Comparison of ENCODE assay signal across 24 cellular contexts in the genomic region with DNA sequence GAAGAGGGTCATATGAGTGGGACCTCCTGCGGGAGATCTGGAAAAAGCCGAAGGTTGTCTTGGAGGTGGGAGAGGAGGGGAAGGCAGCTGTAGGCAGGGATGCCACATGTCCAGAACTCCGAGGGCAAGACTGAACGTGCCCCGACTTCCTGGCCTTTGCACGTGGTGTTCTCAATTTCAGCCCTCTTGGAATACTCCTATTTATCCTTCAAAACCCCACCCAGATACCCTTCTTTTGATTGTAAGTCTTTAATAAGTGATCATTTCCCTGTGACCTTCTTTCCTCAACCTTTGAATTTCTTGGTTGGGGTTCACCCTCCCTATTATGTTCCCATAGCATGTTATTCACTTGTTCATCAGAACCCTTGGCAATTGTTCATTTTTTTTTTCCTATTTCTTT.
"Had no signal": no experiment of that assay in that cellular context is flagged by ENCODE, and none has a peak within 500 bp of the region (broad histone marks: within the 10 kb centered on the region; RNA-seq: fewer than 3 reads in every experiment).

No MANE protein-coding gene starts in this region.

- H3K9me3 ChIP-seq: adrenal gland, esophagus squamous epithelium had no signal

- H3K27ac ChIP-seq: adrenal gland, brain microvascular endothelial cell, coronary artery, esophagus squamous epithelium had no signal

- H3K27me3 ChIP-seq: adrenal gland, brain microvascular endothelial cell, esophagus squamous epithelium had no signal

- DNase-seq: activated CD4-positive, alpha-beta memory T cell treated with anti-CD3 and anti-CD28 coated beads for 36 hours; activated CD4-positive, alpha-beta T cell treated with anti-CD3 and anti-CD28 coated beads for 36 hours; activated CD4-positive, alpha-beta T cell treated with anti-CD3 and anti-CD28 coated beads, Interleukin-2, amount 10 ng/mL, durations not matched to agents 24 days and 14 days; activated CD4-positive, CD25-positive, alpha-beta regulatory T cell; activated CD4-positive, CD25-positive, alpha-beta regulatory T cell treated with anti-CD3 and anti-CD28 coated beads, Interleukin-2, amount 50 U/mL, for 72 hours; activated CD8-positive, alpha-beta memory T cell treated with anti-CD3 and anti-CD28 coated beads, Interleukin-2, amount 10 ng/mL, durations not matched to agents 7 days and 5 days; activated CD8-positive, alpha-beta memory T cell treated with anti-CD3 and anti-CD28 coated beads, Interleukin-2, amount 50 U/mL, for 4 hours; activated CD8-positive, alpha-beta T cell treated with anti-CD3 and anti-CD28 coated beads, Interleukin-2, amount 10 ng/mL, durations not matched to agents 7 days and 5 days; activated effector memory CD4-positive, alpha-beta T cell treated with anti-CD3 and anti-CD28 coated beads, Interleukin-2, amount 50 U/mL, for 16 hours; activated naive CD4-positive, alpha-beta T cell treated with anti-CD3 and anti-CD28 coated beads for 36 hours; activated naive CD8-positive, alpha-beta T cell treated with anti-CD3 and anti-CD28 coated beads for 36 hours; activated naive CD8-positive, alpha-beta T cell treated with anti-CD3 and anti-CD28 coated beads, Interleukin-2, amount 50 U/mL, for 24 hours; activated T-cell treated with anti-CD3 and anti-CD28 coated beads, Interleukin-2, amount 50 U/mL, for 1 hour; activated T-cell treated with anti-CD3 and anti-CD28 coated beads, Interleukin-2, amount 50 U/mL, for 48 hours; adrenal gland; amygdala; brain microvascular endothelial cell; effector CD4-positive, alpha-beta T cell; effector memory CD8-positive, alpha-beta T cell; esophagus squamous epithelium; foreskin melanocyte; head of caudate nucleus; T-cell had no signal

- H3K36me3 ChIP-seq: adrenal gland, brain microvascular endothelial cell had no signal

- H3K4me3 ChIP-seq: adrenal gland, coronary artery, esophagus squamous epithelium had no signal

- H3K4me1 ChIP-seq: adrenal gland, esophagus squamous epithelium had no signal

- ATAC-seq: activated CD4-positive, alpha-beta T cell treated with anti-CD3 and anti-CD28 coated beads for 36 hours; activated CD8-positive, alpha-beta memory T cell treated with anti-CD3 and anti-CD28 coated beads, Interleukin-2, amount 10 ng/mL, durations not matched to agents 7 days and 5 days; activated CD8-positive, alpha-beta T cell treated with anti-CD3 and anti-CD28 coated beads, Interleukin-2, amount 10 ng/mL, durations not matched to agents 7 days and 5 days; activated naive CD8-positive, alpha-beta T cell treated with anti-CD3 and anti-CD28 coated beads, Interleukin-2, amount 50 U/mL, for 24 hours; effector memory CD8-positive, alpha-beta T cell; T-cell had no signal
